ENCODE assay signal across 8 cellular contexts in genomic region chr16:667780-668518, GRCh38. TPM values are rescaled to one million over a fixed set of nuclear protein-coding genes. Genes with fewer than 3 reads are reported as not detected.
A peak's percentile ranks its signal among the peaks of the same experiment; 100 is the strongest.
DNase-seq lines count a peak whose midpoint lies in the region; ATAC-seq and TF ChIP-seq lines count a peak whose summit lies in the region.

RHOT2 (plus strand) TSS chr16:668132; CDS start chr16:668200, 68 bp downstream.

- H3K9ac ChIP-seq in BLaER1, result peak within 1 kb of the TSS; percentile 99
- H3K9ac ChIP-seq in liver (ENCODE audit: low read depth in 1 of 2, low read length in 2 of 2), result peak within 1 kb of the TSS; percentile 50 to 51

- peaks cover 53% of the 10 kb centered on the region for H3K4me1 ChIP-seq in BLaER1
- H3K4me1 ChIP-seq in liver (ENCODE audit: control insufficient read depth in 4 of 4, insufficient read depth in 4 of 4, low read length in 3 of 4), result peaks cover 7 to 19% (median 15%) of the 10 kb centered on the region in 4 donors

- H3K4me3 ChIP-seq in BLaER1, result peak within 1 kb of the TSS; percentile 100
- peak within 1 kb of the TSS; percentile 58 to 93 (median 80) for H3K4me3 ChIP-seq in liver (ENCODE audit: low read depth in 1 of 3, low read length in 3 of 3)

- peaks cover 43% of the 10 kb centered on the region for H3K36me3 ChIP-seq in BLaER1
- H3K36me3 ChIP-seq in liver (ENCODE audit: control insufficient read depth in 4 of 4, insufficient read depth in 3 of 4, low read depth in 1 of 4, low read length in 3 of 4), result peaks cover 5 to 28% (median 15%) of the 10 kb centered on the region in 4 donors

- H4K20me1 ChIP-seq in BLaER1, result peaks cover 44% of the 10 kb centered on the region

- WGBS in liver, result under 1% methylated on average over 78 of the region's 78 CpGs

- H3K27me3 ChIP-seq in BLaER1, result no peaks in the 10 kb centered on the region
- H3K27me3 ChIP-seq in liver (ENCODE audit: control insufficient read depth in 4 of 4, insufficient read depth in 4 of 4, low read length in 3 of 4), result no peaks in the 10 kb centered on the region

- peak; percentile 90 for TF ChIP-seq CTCF in liver (IDR thresholded peaks at IDR 0.05; ENCODE audit: low read depth, low read length, missing input control)

- peak in 1 of 2 donors; percentile 69 for TF ChIP-seq RAD21 in liver (IDR thresholded peaks at IDR 0.05)

- peak within 1 kb of the TSS; percentile 96 for H3K4me2 ChIP-seq in BLaER1

- DNase-seq in NCI-H748 treated with DMSO at 0.1 percent for 48 hours (lab: John Stamatoyannopoulos, UW), result peak; percentile 41
- peak; percentile 83 to 86 for DNase-seq in activated CD4-positive, alpha-beta T cell treated with anti-CD3 and anti-CD28 coated beads, Interleukin-2, amount 50 U/mL, for 4 hours
- DNase-seq in dermis blood vessel endothelial cell, result peak; percentile 95
- peak; percentile 96 for DNase-seq in stimulated activated CD4-positive, alpha-beta T cell treated with anti-CD3 and anti-CD28 coated beads, Interleukin-4, amount 100 ng/mL, for 1 hour

- H3K9me3 ChIP-seq in BLaER1 (no peaks in the 10 kb centered on the region), liver (ENCODE audit: control insufficient read depth in 4 of 4, low read length in 3 of 4) (no peaks in the 10 kb centered on the region)

- ATAC-seq in GM19351 (IDR thresholded peaks at IDR 0.05; ENCODE audit: unreplicated experiment) (peak; percentile 93), HG03558 (IDR thresholded peaks at IDR 0.05; ENCODE audit: extremely low read depth, unreplicated experiment) (peak; percentile 57)

- H3K27ac ChIP-seq in BLaER1, result peak within 1 kb of the TSS; percentile 95
- peak within 1 kb of the TSS; percentile 51 to 64 for H3K27ac ChIP-seq in liver (ENCODE audit: low read depth in 1 of 2, low read length in 2 of 2)

TF ChIP-seq in liver, 16 proteins besides CTCF, POLR2A, EP300 and RAD21:
- TF ChIP-seq GABPA (IDR thresholded peaks at IDR 0.05 in 1 of 2, conservative IDR thresholded peaks at IDR 0.05 in 1 of 2) (peak in 1 of 2 donors; percentile 91), SP1 (IDR thresholded peaks at IDR 0.05) (peak; percentile 14), JUND (IDR thresholded peaks at IDR 0.05) (no peak), FOXA2 (IDR thresholded peaks at IDR 0.05) (no peak), FOXA1 (IDR thresholded peaks at IDR 0.05) (no peak), HNF4G (IDR thresholded peaks at IDR 0.05) (no peak), TAF1 (conservative IDR thresholded peaks at IDR 0.05) (no peak), ZBTB33 (IDR thresholded peaks at IDR 0.05) (no peak), RXRA (IDR thresholded peaks at IDR 0.05) (no peak), YY1 (IDR thresholded peaks at IDR 0.05) (peak; percentile 84), HNF4A (conservative IDR thresholded peaks at IDR 0.05) (no peak), EGR1 (IDR thresholded peaks at IDR 0.05; ENCODE audit: low read depth in 2 of 2) (no peak)
- TF ChIP-seq, protein P1, sequence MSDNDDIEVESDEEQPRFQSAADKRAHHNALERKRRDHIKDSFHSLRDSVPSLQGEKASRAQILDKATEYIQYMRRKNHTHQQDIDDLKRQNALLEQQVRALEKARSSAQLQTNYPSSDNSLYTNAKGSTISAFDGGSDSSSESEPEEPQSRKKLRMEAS (IDR thresholded peaks at IDR 0.05), result no peak
- TF ChIP-seq, protein P2, sequence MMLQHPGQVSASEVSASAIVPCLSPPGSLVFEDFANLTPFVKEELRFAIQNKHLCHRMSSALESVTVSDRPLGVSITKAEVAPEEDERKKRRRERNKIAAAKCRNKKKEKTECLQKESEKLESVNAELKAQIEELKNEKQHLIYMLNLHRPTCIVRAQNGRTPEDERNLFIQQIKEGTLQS (IDR thresholded peaks at IDR 0.05), result no peak

RNA-seq across cellular contexts. Expression of gene RHOT2, which starts in this region (rescaled TPM):
- total RNA-seq in dermis blood vessel endothelial cell, result 32.9 and 49.0 TPM in 2 replicates
- total RNA-seq in liver, result 10 to 100 TPM; 20.8 to 31.0 TPM
- polyA plus RNA-seq in liver, result 10 to 100 TPM; 37.5 to 37.9 TPM

Comparison
In these comparisons a context has a peak if more than half of its experiments do, and no peak if none do; other contexts are left out.
1. Peak in every context shown above with its lines: DNase-seq, ATAC-seq, H3K4me3 ChIP-seq and H3K27ac ChIP-seq.
2. DNase-seq: peak in every context shown above with its lines; median percentile 96 in stimulated activated CD4-positive, alpha-beta T cell treated with anti-CD3 and anti-CD28 coated beads, Interleukin-4, amount 100 ng/mL, for 1 hour; 95 in dermis blood vessel endothelial cell; 84 in activated CD4-positive, alpha-beta T cell treated with anti-CD3 and anti-CD28 coated beads, Interleukin-2, amount 50 U/mL, for 4 hours; 41 in NCI-H748 treated with DMSO at 0.1 percent for 48 hours.